ENCODE assay signal across 27 cellular contexts in genomic region chr13:51423766-51424165, GRCh38.
"Had no signal": no experiment of that assay in that cellular context is flagged by ENCODE, and none has a peak within 500 bp of the region (broad histone marks: within the 10 kb centered on the region; RNA-seq: fewer than 3 reads in every experiment).

No MANE protein-coding gene starts in this region.

- H3K27ac Mint-ChIP-seq: mesothelial cell of epicardium; natural killer cell treated with Interleukin-12 subunit alpha and Interleukin-12 subunit beta and Interleukin-15 and Interleukin-18, amount 100 ng/mL, for 72 hours; type B pancreatic cell had no signal

- ATAC-seq: gastrocnemius medialis; left cardiac atrium; left lung; mucosa of descending colon; natural killer cell treated with Interleukin-12 subunit alpha and Interleukin-12 subunit beta and Interleukin-15 and Interleukin-18, amount 100 ng/mL, for 72 hours; sciatic nerve had no signal

- DNase-seq: dorsolateral prefrontal cortex; effector CD4-positive, alpha-beta T cell; foreskin fibroblast; gastrocnemius medialis; head of caudate nucleus; left cardiac atrium; left lung; mesenchymal stem cell; mucosa of descending colon; naive B cell; stimulated activated CD4-positive, alpha-beta T cell treated with anti-CD3 and anti-CD28 coated beads, Interleukin-12 subunit alpha, Interleukin-12 subunit beta, amount 100 ng/mL, for 4 hours; stimulated activated CD4-positive, alpha-beta T cell treated with anti-CD3 and anti-CD28 coated beads, Interleukin-1b, Interleukin-23, amount 100 ng/mL, for 48 hours; stimulated activated CD4-positive, alpha-beta T cell treated with anti-CD3 and anti-CD28 coated beads, Interleukin-4, amount 100 ng/mL, for 1 hour; stimulated activated CD8-positive, alpha-beta memory T cell treated with anti-CD3 and anti-CD28 coated beads, Interleukin-4, amount 100 ng/mL, for 48 hours; stimulated activated naive CD4-positive, alpha-beta T cell; stomach; thyroid gland had no signal

- H3K27me3 ChIP-seq: dorsolateral prefrontal cortex, gastrocnemius medialis, hepatocyte, left lung, right atrium auricular region, stomach, thyroid gland had no signal

- H3K4me1 ChIP-seq: prostate gland had no signal

- H2AFZ ChIP-seq: hepatocyte, parathyroid adenoma had no signal

- H3K27me3 Mint-ChIP-seq: naive B cell; natural killer cell treated with Interleukin-12 subunit alpha and Interleukin-12 subunit beta and Interleukin-15 and Interleukin-18, amount 100 ng/mL, for 72 hours; type B pancreatic cell had no signal

- H3K36me3 ChIP-seq: prostate gland, thyroid gland had no signal

- H3K9me3 ChIP-seq: gastrocnemius medialis, left lung, mucosa of descending colon, prostate gland, right atrium auricular region, stomach, thyroid gland had no signal

- H3K9me3 Mint-ChIP-seq: mesothelial cell of epicardium; naive B cell; natural killer cell treated with Interleukin-12 subunit alpha and Interleukin-12 subunit beta and Interleukin-15 and Interleukin-18, amount 100 ng/mL, for 72 hours; neural crest cell; type B pancreatic cell had no signal

- H3K4me2 ChIP-seq: hepatocyte, smooth muscle cell had no signal

- H3K9ac ChIP-seq: parathyroid adenoma had no signal

- H3K27ac ChIP-seq: dorsolateral prefrontal cortex, gastrocnemius medialis, hepatocyte, left lung, parathyroid adenoma, prostate gland, right atrium auricular region, stomach, thyroid gland had no signal

- H3K4me3 Mint-ChIP-seq: mesothelial cell of epicardium; naive B cell; natural killer cell treated with Interleukin-12 subunit alpha and Interleukin-12 subunit beta and Interleukin-15 and Interleukin-18, amount 100 ng/mL, for 72 hours; neural crest cell; type B pancreatic cell had no signal

- H3K4me3 ChIP-seq: dorsolateral prefrontal cortex, gastrocnemius medialis, hepatocyte, left lung, mucosa of descending colon, prostate gland, right atrium auricular region, smooth muscle cell, stomach, thyroid gland had no signal
